1 cellular context compared by ENCODE assay signal in the genomic region with DNA sequence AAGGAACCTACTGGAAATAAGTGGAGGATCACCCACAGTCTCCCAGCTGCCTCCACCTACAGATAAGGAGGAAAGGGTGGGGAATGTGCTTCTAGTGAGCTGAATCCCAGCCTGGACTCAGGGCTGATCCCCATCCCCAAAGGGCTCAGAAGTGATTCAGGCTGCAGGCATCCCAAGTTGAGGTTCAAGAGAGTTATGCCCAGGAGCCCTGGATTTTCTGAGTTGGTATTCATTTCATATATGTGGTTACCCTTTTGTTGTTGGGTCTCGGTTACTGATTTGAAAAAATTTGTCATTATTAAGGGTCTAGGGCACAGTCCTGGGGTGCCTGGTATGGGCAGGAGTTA.
TF ChIP-seq lines count a peak whose summit lies in the region.

No MANE protein-coding gene starts in this region.

TF ChIP-seq in H1, 55 proteins besides CTCF, POLR2A, EP300 and RAD21 (continued from another document):
- TF ChIP-seq, protein P1, sequence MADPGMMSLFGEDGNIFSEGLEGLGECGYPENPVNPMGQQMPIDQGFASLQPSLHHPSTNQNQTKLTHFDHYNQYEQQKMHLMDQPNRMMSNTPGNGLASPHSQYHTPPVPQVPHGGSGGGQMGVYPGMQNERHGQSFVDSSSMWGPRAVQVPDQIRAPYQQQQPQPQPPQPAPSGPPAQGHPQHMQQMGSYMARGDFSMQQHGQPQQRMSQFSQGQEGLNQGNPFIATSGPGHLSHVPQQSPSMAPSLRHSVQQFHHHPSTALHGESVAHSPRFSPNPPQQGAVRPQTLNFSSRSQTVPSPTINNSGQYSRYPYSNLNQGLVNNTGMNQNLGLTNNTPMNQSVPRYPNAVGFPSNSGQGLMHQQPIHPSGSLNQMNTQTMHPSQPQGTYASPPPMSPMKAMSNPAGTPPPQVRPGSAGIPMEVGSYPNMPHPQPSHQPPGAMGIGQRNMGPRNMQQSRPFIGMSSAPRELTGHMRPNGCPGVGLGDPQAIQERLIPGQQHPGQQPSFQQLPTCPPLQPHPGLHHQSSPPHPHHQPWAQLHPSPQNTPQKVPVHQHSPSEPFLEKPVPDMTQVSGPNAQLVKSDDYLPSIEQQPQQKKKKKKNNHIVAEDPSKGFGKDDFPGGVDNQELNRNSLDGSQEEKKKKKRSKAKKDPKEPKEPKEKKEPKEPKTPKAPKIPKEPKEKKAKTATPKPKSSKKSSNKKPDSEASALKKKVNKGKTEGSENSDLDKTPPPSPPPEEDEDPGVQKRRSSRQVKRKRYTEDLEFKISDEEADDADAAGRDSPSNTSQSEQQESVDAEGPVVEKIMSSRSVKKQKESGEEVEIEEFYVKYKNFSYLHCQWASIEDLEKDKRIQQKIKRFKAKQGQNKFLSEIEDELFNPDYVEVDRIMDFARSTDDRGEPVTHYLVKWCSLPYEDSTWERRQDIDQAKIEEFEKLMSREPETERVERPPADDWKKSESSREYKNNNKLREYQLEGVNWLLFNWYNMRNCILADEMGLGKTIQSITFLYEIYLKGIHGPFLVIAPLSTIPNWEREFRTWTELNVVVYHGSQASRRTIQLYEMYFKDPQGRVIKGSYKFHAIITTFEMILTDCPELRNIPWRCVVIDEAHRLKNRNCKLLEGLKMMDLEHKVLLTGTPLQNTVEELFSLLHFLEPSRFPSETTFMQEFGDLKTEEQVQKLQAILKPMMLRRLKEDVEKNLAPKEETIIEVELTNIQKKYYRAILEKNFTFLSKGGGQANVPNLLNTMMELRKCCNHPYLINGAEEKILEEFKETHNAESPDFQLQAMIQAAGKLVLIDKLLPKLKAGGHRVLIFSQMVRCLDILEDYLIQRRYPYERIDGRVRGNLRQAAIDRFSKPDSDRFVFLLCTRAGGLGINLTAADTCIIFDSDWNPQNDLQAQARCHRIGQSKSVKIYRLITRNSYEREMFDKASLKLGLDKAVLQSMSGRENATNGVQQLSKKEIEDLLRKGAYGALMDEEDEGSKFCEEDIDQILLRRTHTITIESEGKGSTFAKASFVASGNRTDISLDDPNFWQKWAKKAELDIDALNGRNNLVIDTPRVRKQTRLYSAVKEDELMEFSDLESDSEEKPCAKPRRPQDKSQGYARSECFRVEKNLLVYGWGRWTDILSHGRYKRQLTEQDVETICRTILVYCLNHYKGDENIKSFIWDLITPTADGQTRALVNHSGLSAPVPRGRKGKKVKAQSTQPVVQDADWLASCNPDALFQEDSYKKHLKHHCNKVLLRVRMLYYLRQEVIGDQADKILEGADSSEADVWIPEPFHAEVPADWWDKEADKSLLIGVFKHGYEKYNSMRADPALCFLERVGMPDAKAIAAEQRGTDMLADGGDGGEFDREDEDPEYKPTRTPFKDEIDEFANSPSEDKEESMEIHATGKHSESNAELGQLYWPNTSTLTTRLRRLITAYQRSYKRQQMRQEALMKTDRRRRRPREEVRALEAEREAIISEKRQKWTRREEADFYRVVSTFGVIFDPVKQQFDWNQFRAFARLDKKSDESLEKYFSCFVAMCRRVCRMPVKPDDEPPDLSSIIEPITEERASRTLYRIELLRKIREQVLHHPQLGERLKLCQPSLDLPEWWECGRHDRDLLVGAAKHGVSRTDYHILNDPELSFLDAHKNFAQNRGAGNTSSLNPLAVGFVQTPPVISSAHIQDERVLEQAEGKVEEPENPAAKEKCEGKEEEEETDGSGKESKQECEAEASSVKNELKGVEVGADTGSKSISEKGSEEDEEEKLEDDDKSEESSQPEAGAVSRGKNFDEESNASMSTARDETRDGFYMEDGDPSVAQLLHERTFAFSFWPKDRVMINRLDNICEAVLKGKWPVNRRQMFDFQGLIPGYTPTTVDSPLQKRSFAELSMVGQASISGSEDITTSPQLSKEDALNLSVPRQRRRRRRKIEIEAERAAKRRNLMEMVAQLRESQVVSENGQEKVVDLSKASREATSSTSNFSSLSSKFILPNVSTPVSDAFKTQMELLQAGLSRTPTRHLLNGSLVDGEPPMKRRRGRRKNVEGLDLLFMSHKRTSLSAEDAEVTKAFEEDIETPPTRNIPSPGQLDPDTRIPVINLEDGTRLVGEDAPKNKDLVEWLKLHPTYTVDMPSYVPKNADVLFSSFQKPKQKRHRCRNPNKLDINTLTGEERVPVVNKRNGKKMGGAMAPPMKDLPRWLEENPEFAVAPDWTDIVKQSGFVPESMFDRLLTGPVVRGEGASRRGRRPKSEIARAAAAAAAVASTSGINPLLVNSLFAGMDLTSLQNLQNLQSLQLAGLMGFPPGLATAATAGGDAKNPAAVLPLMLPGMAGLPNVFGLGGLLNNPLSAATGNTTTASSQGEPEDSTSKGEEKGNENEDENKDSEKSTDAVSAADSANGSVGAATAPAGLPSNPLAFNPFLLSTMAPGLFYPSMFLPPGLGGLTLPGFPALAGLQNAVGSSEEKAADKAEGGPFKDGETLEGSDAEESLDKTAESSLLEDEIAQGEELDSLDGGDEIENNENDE (IDR thresholded peaks at IDR 0.05; ENCODE audit: insufficient replicate concordance, low read length), result no peak
- no peak for TF ChIP-seq RFX5 (IDR thresholded peaks at IDR 0.05; ENCODE audit: borderline replicate concordance, low read depth, low read length)
- no peak for TF ChIP-seq TAF1 (IDR thresholded peaks at IDR 0.05; ENCODE audit: low read depth, low read length)
- no peak for TF ChIP-seq CBX8 (IDR thresholded peaks at IDR 0.05; ENCODE audit: borderline replicate concordance, low read depth, low read length)
- TF ChIP-seq MAFK (IDR thresholded peaks at IDR 0.05; ENCODE audit: low read depth, low read length), result no peak
- TF ChIP-seq RXRA (IDR thresholded peaks at IDR 0.05; ENCODE audit: insufficient read depth, low read depth, low read length), result no peak
- no peak for TF ChIP-seq TCF12 (IDR thresholded peaks at IDR 0.05; ENCODE audit: low read depth, low read length)
- TF ChIP-seq TEAD4 (IDR thresholded peaks at IDR 0.05; ENCODE audit: low read depth, low read length), result no peak
- TF ChIP-seq JUND (IDR thresholded peaks at IDR 0.05; ENCODE audit: low read length), result no peak
- TF ChIP-seq CHD2 (IDR thresholded peaks at IDR 0.05; ENCODE audit: low read length), result no peak
- no peak for TF ChIP-seq HDAC6 (IDR thresholded peaks at IDR 0.05; ENCODE audit: low read depth, low read length)
TF ChIP-seq in H1: peak in this region for 0.
